12 cellular contexts compared by ENCODE assay signal in the genomic region with DNA sequence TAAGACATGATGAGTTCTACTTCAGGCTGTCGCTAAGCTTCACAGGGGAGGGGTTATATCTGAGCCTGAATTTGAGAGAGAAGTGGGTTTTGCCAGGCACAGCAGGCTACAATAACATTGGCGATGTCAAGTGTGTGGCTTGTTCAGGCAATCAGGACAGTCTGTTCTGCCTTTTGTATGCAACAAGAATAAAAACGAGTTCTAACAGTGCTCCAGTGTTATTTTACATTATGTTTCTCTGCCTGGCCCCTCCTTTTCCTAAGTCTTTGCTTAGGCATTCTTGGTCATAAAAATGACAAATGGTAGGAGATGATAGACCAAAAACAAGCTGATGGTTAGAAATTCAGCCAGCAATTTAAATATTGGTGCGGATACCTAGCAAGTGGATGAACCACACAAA. TPM values are rescaled to one million over a fixed set of nuclear protein-coding genes. Genes with fewer than 3 reads are reported as not detected.
A peak's percentile ranks its signal among the peaks of the same experiment; 100 is the strongest.
DNase-seq lines count a peak whose midpoint lies in the region; TF ChIP-seq lines count a peak whose summit lies in the region.
"Had no signal": no experiment of that assay in that cellular context is flagged by ENCODE, and none has a peak within 500 bp of the region (broad histone marks: within the 10 kb centered on the region; RNA-seq: fewer than 3 reads in every experiment).

No MANE protein-coding gene starts in this region.

- TF ChIP-seq EP300 in transverse colon (IDR thresholded peaks at IDR 0.05; ENCODE audit: low read depth) = no peak

- H3K36me3 Mint-ChIP-seq in activated naive CD4-positive, alpha-beta T cell treated with anti-CD3 and anti-CD28 coated beads, Interleukin-2, amount 50 U/mL, for 24 hours = peaks cover 15% of the 10 kb centered on the region
- peaks cover 6% of the 10 kb centered on the region for H3K36me3 Mint-ChIP-seq in activated naive CD4-positive, alpha-beta T cell treated with anti-CD3 and anti-CD28 coated beads for 36 hours (ENCODE audit: low read depth)
- H3K36me3 Mint-ChIP-seq in activated T-helper 2 cell treated with anti-CD3 and anti-CD28 coated beads, Interferon-gamma antibody, Interleukin-2, Interleukin-4, amounts not matched to agents 10 μg/mL and 5 μg/mL and 100 μg/mL, durations not matched to agents 14 hours and 24 hours and 36 hours (ENCODE audit: low read depth) = peaks cover 38% of the 10 kb centered on the region

- H3K27ac ChIP-seq in layer of hippocampus (ENCODE audit: low read depth, low read length) (peak overlapping the region; percentile 82), transverse colon (peak overlapping the region; percentile 73 to 84 (median 82))

- H3K4me1 ChIP-seq in transverse colon = peaks cover 20 to 52% (median 34%) of the 10 kb centered on the region in 4 donors

- POLR2A ChIA-PET in GM10248 (lab: Yijun Ruan, JAX) = interaction anchor here (0.5 to 1.1 kb wide), 2 partner anchors 9 to 82 kb away, joined by 3 to 5 read pairs; no protein-coding TSS in a partner anchor

- 54 to 64% methylated on average over 3 to 4 of the region's 4 CpGs for WGBS in transverse colon (ENCODE audit: low coverage in 1 of 2), 2 donors

- peak overlapping the region; percentile 78 for H3K4me3 Mint-ChIP-seq in activated naive CD4-positive, alpha-beta T cell treated with anti-CD3 and anti-CD28 coated beads, Interleukin-2, amount 50 U/mL, for 24 hours
- no peak overlapping the region for H3K4me3 Mint-ChIP-seq in activated naive CD4-positive, alpha-beta T cell treated with anti-CD3 and anti-CD28 coated beads for 36 hours
- H3K4me3 Mint-ChIP-seq in activated T-helper 2 cell treated with anti-CD3 and anti-CD28 coated beads, Interferon-gamma antibody, Interleukin-2, Interleukin-4, amounts not matched to agents 10 μg/mL and 5 μg/mL and 100 μg/mL, durations not matched to agents 14 hours and 24 hours and 36 hours (ENCODE audit: low read depth) = no peak overlapping the region

- no peak for TF ChIP-seq POLR2A in transverse colon (IDR thresholded peaks at IDR 0.05)

- peaks cover 88% of the 10 kb centered on the region for H3K4me1 Mint-ChIP-seq in activated naive CD4-positive, alpha-beta T cell treated with anti-CD3 and anti-CD28 coated beads, Interleukin-2, amount 50 U/mL, for 24 hours
- H3K4me1 Mint-ChIP-seq in activated naive CD4-positive, alpha-beta T cell treated with anti-CD3 and anti-CD28 coated beads for 36 hours (ENCODE audit: low read depth) = peaks cover 76% of the 10 kb centered on the region
- H3K4me1 Mint-ChIP-seq in activated T-helper 2 cell treated with anti-CD3 and anti-CD28 coated beads, Interferon-gamma antibody, Interleukin-2, Interleukin-4, amounts not matched to agents 10 μg/mL and 5 μg/mL and 100 μg/mL, durations not matched to agents 14 hours and 24 hours and 36 hours (ENCODE audit: low read depth) = peaks cover 74% of the 10 kb centered on the region

- in situ Hi-C loops in transverse colon (cut with MboI; ENCODE audit: low pct_ligation_motif_present in 1 of 4, low pct_unique_long_range_greater_than_20kb in 1 of 4, low sequenced_read_pairs in 3 of 4) = no loop called here

- intact Hi-C loops in activated naive CD4-positive, alpha-beta T cell treated with anti-CD3 and anti-CD28 coated beads for 36 hours (cut with micrococcal nuclease) = loop anchor here (1.0 kb wide), 2 partner anchors 11 to 25 kb away; no protein-coding TSS in a partner anchor
- intact Hi-C loops in activated T-helper 2 cell treated with anti-CD3 and anti-CD28 coated beads, Interferon-gamma antibody, Interleukin-2, Interleukin-4, amounts not matched to agents 10 μg/mL and 5 μg/mL and 100 μg/mL, durations not matched to agents 14 hours and 24 hours and 36 hours (cut with micrococcal nuclease) = no loop called here
- intact Hi-C loops in transverse colon (cut with DNase I; ENCODE audit: low total_unique reads) = no loop called here

- peak overlapping the region; percentile 96 for H3K27ac Mint-ChIP-seq in activated naive CD4-positive, alpha-beta T cell treated with anti-CD3 and anti-CD28 coated beads, Interleukin-2, amount 50 U/mL, for 24 hours
- no peak overlapping the region for H3K27ac Mint-ChIP-seq in activated naive CD4-positive, alpha-beta T cell treated with anti-CD3 and anti-CD28 coated beads for 36 hours
- peak overlapping the region; percentile 26 for H3K27ac Mint-ChIP-seq in activated T-helper 2 cell treated with anti-CD3 and anti-CD28 coated beads, Interferon-gamma antibody, Interleukin-2, Interleukin-4, amounts not matched to agents 10 μg/mL and 5 μg/mL and 100 μg/mL, durations not matched to agents 14 hours and 24 hours and 36 hours

- H3K4me3 ChIP-seq in transverse colon = no peak overlapping the region
- H3K4me3 ChIP-seq: right atrium auricular region, upper lobe of right lung had no signal

- CTCF ChIA-PET in activated naive CD4-positive, alpha-beta T cell treated with anti-CD3 and anti-CD28 coated beads for 36 hours (lab: Charles Lee) = interaction anchor here (1.3 to 6.4 kb wide), 7 partner anchors 12 to 103 kb away, joined by 5 to 52 read pairs (median 8); partner anchors contain the start of genes MCM3 and PAQR8
- CTCF ChIA-PET in GM10248 (lab: Yijun Ruan, JAX) = interaction anchor here (1.0 to 10.0 kb wide), 8 partner anchors 12 to 102 kb away, joined by 3 to 99 read pairs (median 8); partner anchors contain the start of gene PAQR8

- DNase-seq in activated naive CD4-positive, alpha-beta T cell treated with anti-CD3 and anti-CD28 coated beads for 36 hours = no peak
- DNase-seq in activated T-helper 2 cell treated with anti-CD3 and anti-CD28 coated beads, Interferon-gamma antibody, Interleukin-2, Interleukin-4, amounts not matched to agents 10 μg/mL and 5 μg/mL and 100 μg/mL, durations not matched to agents 14 hours and 24 hours and 36 hours (ENCODE audit: low spot score) = no peak
- no peak for DNase-seq in transverse colon
- DNase-seq in GM10248 (ENCODE audit: extremely low spot score) = no peak
- no peak for DNase-seq in dedifferentiated amniotic fluid mesenchymal stem cell (ENCODE audit: extremely low spot score)
- no peak for DNase-seq in NAMALWA (ENCODE audit: low spot score)
- DNase-seq: mesendoderm, SIG-M5, upper lobe of right lung had no signal

- peaks cover 5% of the 10 kb centered on the region for H3K9me3 Mint-ChIP-seq in activated naive CD4-positive, alpha-beta T cell treated with anti-CD3 and anti-CD28 coated beads, Interleukin-2, amount 50 U/mL, for 24 hours
- H3K9me3 Mint-ChIP-seq in activated naive CD4-positive, alpha-beta T cell treated with anti-CD3 and anti-CD28 coated beads for 36 hours = peaks cover 3% of the 10 kb centered on the region
- H3K9me3 Mint-ChIP-seq in activated T-helper 2 cell treated with anti-CD3 and anti-CD28 coated beads, Interferon-gamma antibody, Interleukin-2, Interleukin-4, amounts not matched to agents 10 μg/mL and 5 μg/mL and 100 μg/mL, durations not matched to agents 14 hours and 24 hours and 36 hours = peaks cover 10% of the 10 kb centered on the region

- no peaks in the 10 kb centered on the region for H3K27me3 Mint-ChIP-seq in activated naive CD4-positive, alpha-beta T cell treated with anti-CD3 and anti-CD28 coated beads, Interleukin-2, amount 50 U/mL, for 24 hours
- no peaks in the 10 kb centered on the region for H3K27me3 Mint-ChIP-seq in activated naive CD4-positive, alpha-beta T cell treated with anti-CD3 and anti-CD28 coated beads for 36 hours (ENCODE audit: low read depth)
- H3K27me3 Mint-ChIP-seq in activated T-helper 2 cell treated with anti-CD3 and anti-CD28 coated beads, Interferon-gamma antibody, Interleukin-2, Interleukin-4, amounts not matched to agents 10 μg/mL and 5 μg/mL and 100 μg/mL, durations not matched to agents 14 hours and 24 hours and 36 hours (ENCODE audit: low read depth) = no peaks in the 10 kb centered on the region

- H3K27me3 ChIP-seq in layer of hippocampus (ENCODE audit: control insufficient read depth, insufficient read depth, low read length) = no peaks in the 10 kb centered on the region
- no peaks in the 10 kb centered on the region for H3K27me3 ChIP-seq in transverse colon
- H3K27me3 ChIP-seq: right atrium auricular region, upper lobe of right lung had no signal

- no peaks in the 10 kb centered on the region for H3K9me3 ChIP-seq in transverse colon
- H3K9me3 ChIP-seq: right atrium auricular region, upper lobe of right lung had no signal

- no peaks in the 10 kb centered on the region for H3K36me3 ChIP-seq in transverse colon
- H3K36me3 ChIP-seq: right atrium auricular region, upper lobe of right lung had no signal

- TF ChIP-seq CTCF in transverse colon (IDR thresholded peaks at IDR 0.05) = no peak
- no peak for TF ChIP-seq CTCF in GM10248 (IDR thresholded peaks at IDR 0.05; ENCODE audit: control extremely low read depth, extremely low read depth, low read depth, missing control alignments)

RNA-seq across cellular contexts. Expression of gene PAQR8, which starts 26.8 kb away (rescaled TPM):
- total RNA-seq in activated naive CD4-positive, alpha-beta T cell treated with anti-CD3 and anti-CD28 coated beads for 36 hours = 1 to 10 TPM; 6.8 to 9.2 TPM
- 6.8 and 8.8 TPM in 2 replicates for total RNA-seq in activated T-helper 2 cell treated with anti-CD3 and anti-CD28 coated beads, Interferon-gamma antibody, Interleukin-2, Interleukin-4, amounts not matched to agents 10 μg/mL and 5 μg/mL and 100 μg/mL, durations not matched to agents 14 hours and 24 hours and 36 hours
- total RNA-seq in transverse colon = 100 to 1,000 TPM in 3 of 4 donors, 10 to 100 TPM in 1; 27.1 to 250 (median 159) TPM

RNA-seq across cellular contexts. Expression of gene EFHC1, which starts 31.4 kb away (rescaled TPM):
- total RNA-seq in activated naive CD4-positive, alpha-beta T cell treated with anti-CD3 and anti-CD28 coated beads for 36 hours = 1 to 10 TPM; 1.2 to 3.1 TPM
- 0.67 and 1.6 TPM in 2 replicates for total RNA-seq in activated T-helper 2 cell treated with anti-CD3 and anti-CD28 coated beads, Interferon-gamma antibody, Interleukin-2, Interleukin-4, amounts not matched to agents 10 μg/mL and 5 μg/mL and 100 μg/mL, durations not matched to agents 14 hours and 24 hours and 36 hours
- total RNA-seq in transverse colon = 10 to 100 TPM; 17.1 to 28.4 (median 19.5) TPM
